Comparison of ENCODE assay signal across 28 cellular contexts in genomic region chr16:81067166-81067565, GRCh38.
"Had no signal": no experiment of that assay in that cellular context is flagged by ENCODE, and none has a peak within 500 bp of the region (broad histone marks: within the 10 kb centered on the region; RNA-seq: fewer than 3 reads in every experiment).

No MANE protein-coding gene starts in this region.

- H3K4me3 ChIP-seq: esophagus squamous epithelium, gastrocnemius medialis, right atrium auricular region, skin epidermis, testis, transverse colon had no signal

- H3K27ac Mint-ChIP-seq: activated CD4-positive, alpha-beta memory T cell treated with anti-CD3 and anti-CD28 coated beads for 36 hours; activated naive CD4-positive, alpha-beta T cell treated with anti-CD3 and anti-CD28 coated beads, Interleukin-2, amount 50 U/mL, for 24 hours; activated naive CD8-positive, alpha-beta T cell treated with anti-CD3 and anti-CD28 coated beads, Interleukin-2, amount 50 U/mL, for 24 hours; activated T-helper 1 cell treated with anti-CD3 and anti-CD28 coated beads, Interleukin-12 subunit alpha, Interleukin-12 subunit beta, Interleukin-2, Interleukin-4 antibody, amounts not matched to agents 30 ng/mL and 10 ng/mL and 1 ng/mL, durations not matched to agents 14 hours and 24 hours and 36 hours; dendritic cell treated with granulocyte-macrophage colony-stimulating factor and Interleukin-4, amounts not matched to agents 40 ng/mL and 50 ng/mL, for 4 days; endodermal cell; T-helper 2 cell treated with Interferon-gamma antibody and Interleukin-4, amounts not matched to agents 5 μg/mL and 100 μg/mL, for 36 hours had no signal

- H3K27ac ChIP-seq: esophagus squamous epithelium, gastrocnemius medialis, parathyroid adenoma, right atrium auricular region, skin epidermis, testis had no signal

- H3K36me3 ChIP-seq: esophagus squamous epithelium, gastrocnemius medialis, right atrium auricular region, transverse colon had no signal

- H3K27me3 Mint-ChIP-seq: activated CD4-positive, alpha-beta memory T cell treated with anti-CD3 and anti-CD28 coated beads for 36 hours; activated naive CD4-positive, alpha-beta T cell treated with anti-CD3 and anti-CD28 coated beads, Interleukin-2, amount 50 U/mL, for 24 hours; dendritic cell treated with granulocyte-macrophage colony-stimulating factor and Interleukin-4, amounts not matched to agents 40 ng/mL and 50 ng/mL, for 4 days; naive thymus-derived CD8-positive, alpha-beta T cell had no signal

- H3K9me3 Mint-ChIP-seq: activated CD4-positive, alpha-beta memory T cell treated with anti-CD3 and anti-CD28 coated beads for 36 hours; activated naive CD4-positive, alpha-beta T cell treated with anti-CD3 and anti-CD28 coated beads, Interleukin-2, amount 50 U/mL, for 24 hours; activated naive CD8-positive, alpha-beta T cell treated with anti-CD3 and anti-CD28 coated beads, Interleukin-2, amount 50 U/mL, for 24 hours; activated T-helper 1 cell treated with anti-CD3 and anti-CD28 coated beads, Interleukin-12 subunit alpha, Interleukin-12 subunit beta, Interleukin-2, Interleukin-4 antibody, amounts not matched to agents 30 ng/mL and 10 ng/mL and 1 ng/mL, durations not matched to agents 14 hours and 24 hours and 36 hours; central memory CD8-positive, alpha-beta T cell; dendritic cell treated with granulocyte-macrophage colony-stimulating factor and Interleukin-4, amounts not matched to agents 40 ng/mL and 50 ng/mL, for 4 days; endodermal cell; naive thymus-derived CD8-positive, alpha-beta T cell; neural crest cell; T-helper 2 cell treated with Interferon-gamma antibody and Interleukin-4, amounts not matched to agents 5 μg/mL and 100 μg/mL, for 36 hours had no signal

- ATAC-seq: activated naive CD8-positive, alpha-beta T cell treated with anti-CD3 and anti-CD28 coated beads, Interleukin-2, amount 50 U/mL, for 24 hours; gastrocnemius medialis; naive thymus-derived CD8-positive, alpha-beta T cell; stimulated activated naive CD8-positive, alpha-beta T cell treated with anti-CD3 and anti-CD28 coated beads, Interleukin-15, Interleukin-2, amounts not matched to agents 100 U/mL and 50 U/mL, for 24 hours had no signal

- H3K4me3 Mint-ChIP-seq: activated CD4-positive, alpha-beta memory T cell treated with anti-CD3 and anti-CD28 coated beads for 36 hours; activated naive CD4-positive, alpha-beta T cell treated with anti-CD3 and anti-CD28 coated beads, Interleukin-2, amount 50 U/mL, for 24 hours; activated naive CD8-positive, alpha-beta T cell treated with anti-CD3 and anti-CD28 coated beads, Interleukin-2, amount 50 U/mL, for 24 hours; activated T-helper 1 cell treated with anti-CD3 and anti-CD28 coated beads, Interleukin-12 subunit alpha, Interleukin-12 subunit beta, Interleukin-2, Interleukin-4 antibody, amounts not matched to agents 30 ng/mL and 10 ng/mL and 1 ng/mL, durations not matched to agents 14 hours and 24 hours and 36 hours; central memory CD8-positive, alpha-beta T cell; dendritic cell treated with granulocyte-macrophage colony-stimulating factor and Interleukin-4, amounts not matched to agents 40 ng/mL and 50 ng/mL, for 4 days; endodermal cell; naive thymus-derived CD8-positive, alpha-beta T cell; neural crest cell; T-helper 2 cell treated with Interferon-gamma antibody and Interleukin-4, amounts not matched to agents 5 μg/mL and 100 μg/mL, for 36 hours had no signal

- DNase-seq: activated CD4-positive, alpha-beta memory T cell treated with anti-CD3 and anti-CD28 coated beads for 36 hours; activated CD4-positive, alpha-beta T cell treated with anti-CD3 and anti-CD28 coated beads for 48 hours; activated CD8-positive, alpha-beta memory T cell treated with anti-CD3 and anti-CD28 coated beads, Interleukin-2, amount 50 U/mL, for 4 hours; activated naive CD8-positive, alpha-beta T cell treated with anti-CD3 and anti-CD28 coated beads, Interleukin-2, amount 50 U/mL, for 24 hours; activated T-cell treated with anti-CD3 and anti-CD28 coated beads, Interleukin-2, amount 50 U/mL, for 1 hour; endodermal cell; esophagus squamous epithelium; gastrocnemius medialis; hippocampal formation; kidney; nucleus accumbens; stimulated activated CD4-positive, alpha-beta T cell treated with anti-CD3 and anti-CD28 coated beads, Interleukin-12 subunit alpha, Interleukin-12 subunit beta, amount 100 ng/mL, for 4 hours; stimulated activated CD4-positive, alpha-beta T cell treated with anti-CD3 and anti-CD28 coated beads, Interleukin-4, amount 100 ng/mL, for 1 hour; stimulated activated naive CD8-positive, alpha-beta T cell treated with anti-CD3 and anti-CD28 coated beads, Interleukin-15, Interleukin-2, amounts not matched to agents 100 U/mL and 50 U/mL, for 24 hours; T-helper 1 cell; testis; transverse colon had no signal

- H3K4me1 ChIP-seq: esophagus squamous epithelium, gastrocnemius medialis, parathyroid adenoma, right atrium auricular region, testis, transverse colon had no signal

- FAIRE-seq: bronchial epithelial cell, kidney had no signal

- H3K9me3 ChIP-seq: esophagus squamous epithelium, gastrocnemius medialis, right atrium auricular region, testis, transverse colon had no signal

- H3K4me1 Mint-ChIP-seq: activated naive CD8-positive, alpha-beta T cell treated with anti-CD3 and anti-CD28 coated beads, Interleukin-2, amount 50 U/mL, for 24 hours; central memory CD8-positive, alpha-beta T cell; endodermal cell had no signal

- H3K36me3 Mint-ChIP-seq: activated CD4-positive, alpha-beta memory T cell treated with anti-CD3 and anti-CD28 coated beads for 36 hours; activated naive CD4-positive, alpha-beta T cell treated with anti-CD3 and anti-CD28 coated beads, Interleukin-2, amount 50 U/mL, for 24 hours; naive thymus-derived CD8-positive, alpha-beta T cell had no signal

- H3K27me3 ChIP-seq: esophagus squamous epithelium, gastrocnemius medialis, right atrium auricular region, testis, transverse colon had no signal
